In genomic region chr15:65818927-65819562, GRCh38 we compare ENCODE assay signal across 10 cellular contexts. TPM values are rescaled to one million over a fixed set of nuclear protein-coding genes. Genes with fewer than 3 reads are reported as not detected.
DNase-seq lines count a peak whose midpoint lies in the region; ATAC-seq and FAIRE-seq lines count a peak whose summit lies in the region.
"Had no signal": no experiment of that assay in that cellular context is flagged by ENCODE, and none has a peak within 500 bp of the region (broad histone marks: within the 10 kb centered on the region; RNA-seq: fewer than 3 reads in every experiment).

No MANE protein-coding gene starts in this region.

- H3K9me3 Mint-ChIP-seq in activated T-helper 2 cell treated with anti-CD3 and anti-CD28 coated beads, Interferon-gamma antibody, Interleukin-2, Interleukin-4, amounts not matched to agents 10 μg/mL and 5 μg/mL and 100 μg/mL, durations not matched to agents 14 hours and 24 hours and 36 hours: peaks cover 6% of the 10 kb centered on the region
- H3K9me3 Mint-ChIP-seq in stimulated activated memory B cell treated with anti-CD40 and anti-IgM and Interleukin-4, amounts not matched to agents 10 μg/mL and 1 μg/mL and 100 μg/mL, for 72 hours: no peaks in the 10 kb centered on the region

- H3K4me3 Mint-ChIP-seq in activated T-helper 2 cell treated with anti-CD3 and anti-CD28 coated beads, Interferon-gamma antibody, Interleukin-2, Interleukin-4, amounts not matched to agents 10 μg/mL and 5 μg/mL and 100 μg/mL, durations not matched to agents 14 hours and 24 hours and 36 hours (ENCODE audit: low read depth): peak overlapping the region; percentile 59
- peak overlapping the region; percentile 70 for H3K4me3 Mint-ChIP-seq in stimulated activated memory B cell treated with anti-CD40 and anti-IgM and Interleukin-4, amounts not matched to agents 10 μg/mL and 1 μg/mL and 100 μg/mL, for 72 hours
- H3K4me3 Mint-ChIP-seq: neural crest cell had no signal

- peaks cover 5% of the 10 kb centered on the region for H3K36me3 Mint-ChIP-seq in activated T-helper 2 cell treated with anti-CD3 and anti-CD28 coated beads, Interferon-gamma antibody, Interleukin-2, Interleukin-4, amounts not matched to agents 10 μg/mL and 5 μg/mL and 100 μg/mL, durations not matched to agents 14 hours and 24 hours and 36 hours (ENCODE audit: low read depth)
- no peaks in the 10 kb centered on the region for H3K36me3 Mint-ChIP-seq in stimulated activated memory B cell treated with anti-CD40 and anti-IgM and Interleukin-4, amounts not matched to agents 10 μg/mL and 1 μg/mL and 100 μg/mL, for 72 hours

- no peaks in the 10 kb centered on the region for H3K27me3 Mint-ChIP-seq in activated T-helper 2 cell treated with anti-CD3 and anti-CD28 coated beads, Interferon-gamma antibody, Interleukin-2, Interleukin-4, amounts not matched to agents 10 μg/mL and 5 μg/mL and 100 μg/mL, durations not matched to agents 14 hours and 24 hours and 36 hours (ENCODE audit: low read depth)
- no peaks in the 10 kb centered on the region for H3K27me3 Mint-ChIP-seq in stimulated activated memory B cell treated with anti-CD40 and anti-IgM and Interleukin-4, amounts not matched to agents 10 μg/mL and 1 μg/mL and 100 μg/mL, for 72 hours

- peak; percentile 49 for ATAC-seq in HG03439 (IDR thresholded peaks at IDR 0.05; ENCODE audit: unreplicated experiment)
- peak; percentile 96 for ATAC-seq in stimulated activated memory B cell treated with anti-CD40 and anti-IgM and Interleukin-4, amounts not matched to agents 10 μg/mL and 1 μg/mL and 100 μg/mL, for 72 hours

- intact Hi-C loops in activated T-helper 2 cell treated with anti-CD3 and anti-CD28 coated beads, Interferon-gamma antibody, Interleukin-2, Interleukin-4, amounts not matched to agents 10 μg/mL and 5 μg/mL and 100 μg/mL, durations not matched to agents 14 hours and 24 hours and 36 hours (cut with micrococcal nuclease): loop anchor here (1.0 to 2.0 kb wide), 3 partner anchors 14 to 56 kb away; partner anchors contain the start of gene DENND4A

- peak; percentile 93 for FAIRE-seq in GM19239 (lab: Jason Lieb, UNC)
- FAIRE-seq: G401.6 had no signal

- peaks cover 44% of the 10 kb centered on the region for H3K4me1 Mint-ChIP-seq in activated T-helper 2 cell treated with anti-CD3 and anti-CD28 coated beads, Interferon-gamma antibody, Interleukin-2, Interleukin-4, amounts not matched to agents 10 μg/mL and 5 μg/mL and 100 μg/mL, durations not matched to agents 14 hours and 24 hours and 36 hours (ENCODE audit: low read depth)
- peaks cover 69% of the 10 kb centered on the region for H3K4me1 Mint-ChIP-seq in stimulated activated memory B cell treated with anti-CD40 and anti-IgM and Interleukin-4, amounts not matched to agents 10 μg/mL and 1 μg/mL and 100 μg/mL, for 72 hours

- DNase-seq in AML-193 (lab: John Stamatoyannopoulos, UW) (peak; percentile 89), GM19239 (ENCODE audit: insufficient read length, low spot score) (no peak), globus pallidus (ENCODE audit: low spot score) (no peak)
- no peak for DNase-seq in activated T-helper 2 cell treated with anti-CD3 and anti-CD28 coated beads, Interferon-gamma antibody, Interleukin-2, Interleukin-4, amounts not matched to agents 10 μg/mL and 5 μg/mL and 100 μg/mL, durations not matched to agents 14 hours and 24 hours and 36 hours (ENCODE audit: low spot score)
- no peak for DNase-seq in effector CD8-positive, alpha-beta T cell (lab: John Stamatoyannopoulos, UW)
- no peak for DNase-seq in stimulated activated CD4-positive, alpha-beta T cell treated with anti-CD3 and anti-CD28 coated beads, Interleukin-15, amount 100 ng/mL, for 24 hours

- H3K27ac Mint-ChIP-seq in activated T-helper 2 cell treated with anti-CD3 and anti-CD28 coated beads, Interferon-gamma antibody, Interleukin-2, Interleukin-4, amounts not matched to agents 10 μg/mL and 5 μg/mL and 100 μg/mL, durations not matched to agents 14 hours and 24 hours and 36 hours: peak overlapping the region; percentile 85
- H3K27ac Mint-ChIP-seq in stimulated activated memory B cell treated with anti-CD40 and anti-IgM and Interleukin-4, amounts not matched to agents 10 μg/mL and 1 μg/mL and 100 μg/mL, for 72 hours: peak overlapping the region; percentile 98

RNA-seq across cellular contexts. Expression of gene DENND4A, which starts 27.0 kb away (rescaled TPM):
- total RNA-seq in activated T-helper 2 cell treated with anti-CD3 and anti-CD28 coated beads, Interferon-gamma antibody, Interleukin-2, Interleukin-4, amounts not matched to agents 10 μg/mL and 5 μg/mL and 100 μg/mL, durations not matched to agents 14 hours and 24 hours and 36 hours: 62.3 and 65.8 TPM in 2 replicates

RNA-seq across cellular contexts. Expression of gene RAB11A, which starts 50.2 kb away (rescaled TPM):
- total RNA-seq in activated T-helper 2 cell treated with anti-CD3 and anti-CD28 coated beads, Interferon-gamma antibody, Interleukin-2, Interleukin-4, amounts not matched to agents 10 μg/mL and 5 μg/mL and 100 μg/mL, durations not matched to agents 14 hours and 24 hours and 36 hours: 153 and 155 TPM in 2 replicates

Comparison
In these comparisons a context has a peak if more than half of its experiments do, and no peak if none do; other contexts are left out.
1. DNase-seq: peak in AML-193 (2 of 2); none in GM19239 (single experiment), activated T-helper 2 cell treated with anti-CD3 and anti-CD28 coated beads, Interferon-gamma antibody, Interleukin-2, Interleukin-4, amounts not matched to agents 10 μg/mL and 5 μg/mL and 100 μg/mL, durations not matched to agents 14 hours and 24 hours and 36 hours (single experiment), effector CD8-positive, alpha-beta T cell (single experiment), globus pallidus (single experiment) and stimulated activated CD4-positive, alpha-beta T cell treated with anti-CD3 and anti-CD28 coated beads, Interleukin-15, amount 100 ng/mL, for 24 hours (single experiment).